ENCODE assay signal across 8 cellular contexts in genomic region chr19:17309198-17309961, GRCh38. TPM values are rescaled to one million over a fixed set of nuclear protein-coding genes. Genes with fewer than 3 reads are reported as not detected.
DNase-seq lines count a peak whose midpoint lies in the region; ATAC-seq and TF ChIP-seq lines count a peak whose summit lies in the region.

Gene DDA1, plus strand, starts transcription at chr19:17309563. Its CDS starts 92 bp downstream, at chr19:17309655.

- H3K4me3 ChIP-seq in Karpas-422 (ENCODE audit: low read length) (peak within 1 kb of the TSS; percentile 97), esophagus squamous epithelium (peak within 1 kb of the TSS; percentile 91 to 99 (median 93))

- intact Hi-C loops in esophagus squamous epithelium (cut with DNase I), result no loop called here

- H3K27ac ChIP-seq in Karpas-422 (ENCODE audit: low read length), result peak within 1 kb of the TSS; percentile 43; the same call in 1 of the 2 replicates
- H3K27ac ChIP-seq in esophagus squamous epithelium, result peak within 1 kb of the TSS; percentile 90 to 93 (median 91)

- no peaks in the 10 kb centered on the region for H3K9me2 ChIP-seq in Karpas-422 (replicated peaks; ENCODE audit: insufficient read depth, low read length)

- no peaks in the 10 kb centered on the region for H3K27me3 ChIP-seq in Karpas-422 (ENCODE audit: low read length)
- no peaks in the 10 kb centered on the region for H3K27me3 ChIP-seq in esophagus squamous epithelium

- peaks cover 8% of the 10 kb centered on the region for H3K36me3 ChIP-seq in Karpas-422 (ENCODE audit: insufficient read depth, low read length)
- peaks cover 7 to 27% (median 10%) of the 10 kb centered on the region in 3 donors for H3K36me3 ChIP-seq in esophagus squamous epithelium

- DNase-seq in DMS53 (lab: John Stamatoyannopoulos, UW) (peak; percentile 99), Karpas-422 (peak; percentile 100), RKO (ENCODE audit: low spot score) (peak; percentile 100), activated T-helper 1 cell treated with Interleukin-2 at 50 U/mL for 16 hours (ENCODE audit: low read depth) (peak; percentile 98), esophagus squamous epithelium (lab: John Stamatoyannopoulos, UW) (peak; percentile 95), myocyte (ENCODE audit: low read depth) (peak; percentile 100)
- peak; percentile 96 to 100 for DNase-seq in stimulated activated CD8-positive, alpha-beta memory T cell treated with anti-CD3 and anti-CD28 coated beads, Interleukin-7, amount 100 ng/mL, for 48 hours (ENCODE audit: extremely low read depth in 1 of 2, low read depth in 1 of 2)

- peak within 1 kb of the TSS; percentile 83 for H3K4me2 ChIP-seq in Karpas-422 (ENCODE audit: low read depth, low read length, poor library complexity, severe bottlenecking)

- H2AFZ ChIP-seq in Karpas-422 (ENCODE audit: low read length), result no peak within 1 kb of the TSS

- H3K9ac ChIP-seq in Karpas-422 (ENCODE audit: low read length), result peak within 1 kb of the TSS; percentile 96

- peak in 1 of 6 experiments; percentile 39 for TF ChIP-seq CTCF in esophagus squamous epithelium (IDR thresholded peaks at IDR 0.05)

- peaks cover 40% of the 10 kb centered on the region for H3K79me2 ChIP-seq in Karpas-422 (ENCODE audit: low read length)

- H4K20me1 ChIP-seq in Karpas-422 (ENCODE audit: insufficient read depth, low read depth, low read length), result peaks cover 22% of the 10 kb centered on the region; the same call in 1 of the 2 replicates

- TF ChIP-seq POLR2A in esophagus squamous epithelium (IDR thresholded peaks at IDR 0.05), result peak in 3 of 4 donors; percentile 64 to 74 (median 71)

- H3K9me3 ChIP-seq in Karpas-422 (ENCODE audit: low read length), result no peaks in the 10 kb centered on the region
- no peaks in the 10 kb centered on the region for H3K9me3 ChIP-seq in esophagus squamous epithelium

- 0% methylated on average over 11 to 24 of the region's 46 CpGs for WGBS in esophagus squamous epithelium, 2 donors

- peak; percentile 63 for ATAC-seq in GM21786 (IDR thresholded peaks at IDR 0.05; ENCODE audit: unreplicated experiment)

- H3K4me1 ChIP-seq in Karpas-422 (ENCODE audit: low read length) (peaks cover 18% of the 10 kb centered on the region), esophagus squamous epithelium (peaks cover 30 to 73% (median 48%) of the 10 kb centered on the region in 3 donors)

RNA-seq across cellular contexts. Expression of gene DDA1, which starts in this region (rescaled TPM):
- 24.4 and 33.0 TPM in 2 replicates for total RNA-seq in Karpas-422 (2014; rRNA removed; shearing (Covaris generic); ENCODE audit: low replicate concordance)
- total RNA-seq in esophagus squamous epithelium, result 10 to 100 TPM; 16.4 to 29.0 (median 22.7) TPM
- total RNA-seq in myocyte, result 26.2 and 34.5 TPM in 2 replicates
- polyA plus RNA-seq in myocyte (2012), result 109 TPM

Comparison
In these comparisons a context has a peak if more than half of its experiments do, and no peak if none do; other contexts are left out.
1. Peak in every context shown above with its lines: DNase-seq, ATAC-seq, H3K4me3 ChIP-seq and H3K27ac ChIP-seq.